ENCODE assay signal across 8 cellular contexts in genomic region chr6:166955121-166955864, GRCh38. TPM values are rescaled to one million over a fixed set of nuclear protein-coding genes. Genes with fewer than 3 reads are reported as not detected.
A peak's percentile ranks its signal among the peaks of the same experiment; 100 is the strongest.
DNase-seq lines count a peak whose midpoint lies in the region; ATAC-seq, FAIRE-seq and TF ChIP-seq lines count a peak whose summit lies in the region.

No MANE protein-coding gene starts in this region.

- H3F3A ChIP-seq in OCI-LY1 (ENCODE audit: insufficient read depth, low read length), result peaks cover 23% of the 10 kb centered on the region

- H3K9me2 ChIP-seq in OCI-LY1 (ENCODE audit: low read depth, low read length), result no peaks in the 10 kb centered on the region

- FAIRE-seq in GM12891 (lab: Jason Lieb, UNC), result peak; percentile 84

- peak overlapping the region; percentile 84 for H3K4me2 ChIP-seq in OCI-LY1 (ENCODE audit: low read length)

- H3K9ac ChIP-seq in OCI-LY1 (ENCODE audit: low read length) (peak overlapping the region; percentile 90), iPS-15b (ENCODE audit: low read depth, low read length) (no peak overlapping the region)

- DNase-seq in GM12891 (ENCODE audit: insufficient read length, low spot score) (no peak), ascending aorta (ENCODE audit: low spot score in 2 of 2) (peak in 1 of 2 donors; percentile 69), NCI-H128 (lab: John Stamatoyannopoulos, UW; ENCODE audit: unreplicated experiment) (no peak), NCI-H146 treated with DMSO at 0.1 percent for 48 hours (lab: John Stamatoyannopoulos, UW; ENCODE audit: unreplicated experiment) (no peak)

- H2AFZ ChIP-seq in OCI-LY1 (ENCODE audit: low read length), result no peak overlapping the region

- ATAC-seq in HG03139 (IDR thresholded peaks at IDR 0.05; ENCODE audit: unreplicated experiment), result no peak

- H3K4me1 ChIP-seq in OCI-LY1 (ENCODE audit: insufficient read depth, low read length, severe bottlenecking) (peaks cover 89% of the 10 kb centered on the region), ascending aorta (peaks cover 0 to 5% of the 10 kb centered on the region in 2 donors), iPS-15b (ENCODE audit: control insufficient read depth, insufficient read depth, low read length) (peaks cover 9% of the 10 kb centered on the region)

- H3K36me3 ChIP-seq in OCI-LY1 (ENCODE audit: insufficient read depth, low read length) (no peaks in the 10 kb centered on the region; the same call in 1 of the 2 replicates), ascending aorta (no peaks in the 10 kb centered on the region), iPS-15b (ENCODE audit: control insufficient read depth, insufficient read depth, low read length) (peaks cover 4% of the 10 kb centered on the region)

- H3K4me3 ChIP-seq in OCI-LY1 (ENCODE audit: low read depth, low read length, poor library complexity, severe bottlenecking) (peak overlapping the region; percentile 79), ascending aorta (peak overlapping the region; percentile 75 to 88), iPS-15b (ENCODE audit: low read depth, low read length) (peak overlapping the region; percentile 56), skin epidermis (peak overlapping the region; percentile 72 to 97 (median 90))

- intact Hi-C loops in ascending aorta (cut with DNase I), result loop anchor here (10.0 kb wide), 1 partner anchor 570 kb away; the partner anchor contains the start of gene MPC1

- H3K27ac ChIP-seq in OCI-LY1 (ENCODE audit: low read depth, low read length, poor library complexity, severe bottlenecking) (peak overlapping the region; percentile 93), ascending aorta (peak overlapping the region in 1 of 2 donors; percentile 40), skin epidermis (peak overlapping the region in 20 of 21 experiments; percentile 49 to 97 (median 86))

- no peaks in the 10 kb centered on the region for H3K9me3 ChIP-seq in OCI-LY1 (ENCODE audit: low read length)
- H3K9me3 ChIP-seq in ascending aorta, result no peaks in the 10 kb centered on the region
- H3K9me3 ChIP-seq in iPS-15b (ENCODE audit: control insufficient read depth, insufficient read depth, low read length), result no peaks in the 10 kb centered on the region

- no peaks in the 10 kb centered on the region for H3K79me2 ChIP-seq in OCI-LY1 (ENCODE audit: insufficient read depth, low read length)

- TF ChIP-seq CTCF in OCI-LY1 (IDR thresholded peaks at IDR 0.05; ENCODE audit: low read length) (no peak), ascending aorta (IDR thresholded peaks at IDR 0.05) (no peak)

- TF ChIP-seq POLR2A in GM12891 (IDR thresholded peaks at IDR 0.05; ENCODE audit: low read depth, low read length), result 0 out of 2 replicates have a peak, but pooled peaks have one; percentile 36

- no peaks in the 10 kb centered on the region for H4K20me1 ChIP-seq in OCI-LY1 (ENCODE audit: insufficient read depth, low read length)

- no peaks in the 10 kb centered on the region for H3K27me3 ChIP-seq in OCI-LY1 (ENCODE audit: insufficient read depth, low read length)
- H3K27me3 ChIP-seq in ascending aorta, result no peaks in the 10 kb centered on the region
- H3K27me3 ChIP-seq in iPS-15b (ENCODE audit: control insufficient read depth, insufficient read depth, low read length), result no peaks in the 10 kb centered on the region

TF ChIP-seq in GM12891, 5 proteins besides CTCF, POLR2A, EP300 and RAD21:
- TF ChIP-seq PAX5 (IDR thresholded peaks at IDR 0.05; ENCODE audit: insufficient read depth, low read length, severe bottlenecking) (no peak), SPI1 (IDR thresholded peaks at IDR 0.05; ENCODE audit: low read depth, low read length) (peak; percentile 70), POLR2AphosphoS5 (IDR thresholded peaks at IDR 0.05; ENCODE audit: low read depth, low read length) (peak; percentile 35; the same call in 1 of the 2 replicates), POU2F2 (IDR thresholded peaks at IDR 0.05; ENCODE audit: low read depth, low read length) (peak; percentile 32; the same call in 1 of the 2 replicates), TAF1 (IDR thresholded peaks at IDR 0.05; ENCODE audit: low read depth, low read length) (no peak)

RNA-seq across cellular contexts. Expression of gene RNASET2, which starts 1.1 kb away (rescaled TPM):
- polyA plus RNA-seq in GM12891 (2012; ENCODE audit: low read depth, missing spikeins), result 229 TPM
- total RNA-seq in ascending aorta, result 51.9 TPM

RNA-seq across cellular contexts. Expression of gene CEP43, which starts 43.9 kb away (rescaled TPM):
- polyA plus RNA-seq in GM12891 (2012; ENCODE audit: low read depth, missing spikeins), result 14.7 TPM
- total RNA-seq in ascending aorta, result 10.7 TPM
